11 cellular contexts compared by ENCODE assay signal in genomic region chr1:54564312-54565112, GRCh38. TPM values are rescaled to one million over a fixed set of nuclear protein-coding genes. Genes with fewer than 3 reads are reported as not detected.
A peak's percentile ranks its signal among the peaks of the same experiment; 100 is the strongest.
DNase-seq lines count a peak whose midpoint lies in the region; ATAC-seq and TF ChIP-seq lines count a peak whose summit lies in the region.
"Had no signal": no experiment of that assay in that cellular context is flagged by ENCODE, and none has a peak within 500 bp of the region (broad histone marks: within the 10 kb centered on the region; RNA-seq: fewer than 3 reads in every experiment).

No MANE protein-coding gene starts in this region.

- no peaks in the 10 kb centered on the region for H3K9me3 ChIP-seq in left lung
- H3K9me3 ChIP-seq in tibial artery = no peaks in the 10 kb centered on the region

- TF ChIP-seq CTCF in left lung (IDR thresholded peaks at IDR 0.05) (no peak), tibial artery (IDR thresholded peaks at IDR 0.05) (no peak)

- peak; percentile 5 for ATAC-seq in Right ventricle myocardium superior (ENCODE audit: poor library complexity)
- ATAC-seq in left lung = peak; percentile 98
- no peak for ATAC-seq in HG03457 (IDR thresholded peaks at IDR 0.05; ENCODE audit: unreplicated experiment)

- no peak for DNase-seq in Right ventricle myocardium superior
- no peak for DNase-seq in cardiac septum (ENCODE audit: low spot score)
- DNase-seq in SW480 (ENCODE audit: low spot score) = peak; percentile 92
- DNase-seq in left lung = peak; percentile 75 to 87
- DNase-seq in DMS 273 treated with DMSO at 0.1 percent for 48 hours (lab: John Stamatoyannopoulos, UW) = no peak
- DNase-seq in tibial artery = no peak

- H3K4me3 ChIP-seq in left lung (peak overlapping the region in 1 of 2 donors; percentile 18), urinary bladder (ENCODE audit: low read depth, low read length) (no peak overlapping the region), tibial artery (no peak overlapping the region)

- H3K27ac ChIP-seq in left lung = no peak overlapping the region
- peak overlapping the region; percentile 7 for H3K27ac ChIP-seq in urinary bladder (ENCODE audit: low read depth)
- H3K27ac ChIP-seq in tibial artery = no peak overlapping the region

- 74% methylated on average over 17 of the region's 17 CpGs for WGBS in urinary bladder

- no peaks in the 10 kb centered on the region for H3K27me3 ChIP-seq in left lung
- no peaks in the 10 kb centered on the region for H3K27me3 ChIP-seq in tibial artery

- peaks cover 0 to 15% of the 10 kb centered on the region in 2 donors for H3K4me1 ChIP-seq in left lung
- H3K4me1 ChIP-seq in urinary bladder (ENCODE audit: insufficient read depth) = no peaks in the 10 kb centered on the region
- H3K4me1 ChIP-seq in tibial artery = peaks cover 0 to 20% (median 11%) of the 10 kb centered on the region in 4 donors

- H3K36me3 ChIP-seq in left lung (no peaks in the 10 kb centered on the region), urinary bladder (ENCODE audit: insufficient read depth) (no peaks in the 10 kb centered on the region), tibial artery (no peaks in the 10 kb centered on the region)

- intact Hi-C loops in Right ventricle myocardium superior (cut with DNase I) = no loop called here
- intact Hi-C loops in cardiac septum (cut with DNase I) = no loop called here
- intact Hi-C loops in left lung (cut with DNase I) = no loop called here
- intact Hi-C loops in tibial artery (cut with DNase I; ENCODE audit: low total_unique reads) = no loop called here

RNA-seq across cellular contexts. Expression of gene ACOT11, which starts 16.5 kb away (rescaled TPM):
- total RNA-seq in Right ventricle myocardium superior (38.5 TPM), cardiac septum (44.1 TPM), left lung (10 to 100 TPM in 1 of 2 donors, 1 to 10 TPM in 1; 8.5 to 10.4 TPM), urinary bladder (18.8 TPM)
- polyA plus RNA-seq in urinary bladder = 5.9 TPM

RNA-seq across cellular contexts. Expression of gene FAM151A, which starts 58.8 kb away (rescaled TPM):
- total RNA-seq in Right ventricle myocardium superior (2.1 TPM), cardiac septum (0.22 TPM), left lung (not detected), urinary bladder (not detected)
- polyA plus RNA-seq in urinary bladder = 0.10 TPM
- total RNA-seq: fibroblast of lung, lung microvascular endothelial cell had no signal
- polyA plus RNA-seq: fibroblast of lung, IgD-negative memory B cell had no signal

Comparison
In these comparisons a context has a peak if more than half of its experiments do, and no peak if none do; other contexts are left out.
1. DNase-seq: peak in SW480 (single experiment) and left lung (2 of 2); none in Right ventricle myocardium superior (single experiment), cardiac septum (single experiment), DMS 273 treated with DMSO at 0.1 percent for 48 hours (single experiment) and tibial artery (0 of 2).